8 cellular contexts compared by ENCODE assay signal in the genomic region with DNA sequence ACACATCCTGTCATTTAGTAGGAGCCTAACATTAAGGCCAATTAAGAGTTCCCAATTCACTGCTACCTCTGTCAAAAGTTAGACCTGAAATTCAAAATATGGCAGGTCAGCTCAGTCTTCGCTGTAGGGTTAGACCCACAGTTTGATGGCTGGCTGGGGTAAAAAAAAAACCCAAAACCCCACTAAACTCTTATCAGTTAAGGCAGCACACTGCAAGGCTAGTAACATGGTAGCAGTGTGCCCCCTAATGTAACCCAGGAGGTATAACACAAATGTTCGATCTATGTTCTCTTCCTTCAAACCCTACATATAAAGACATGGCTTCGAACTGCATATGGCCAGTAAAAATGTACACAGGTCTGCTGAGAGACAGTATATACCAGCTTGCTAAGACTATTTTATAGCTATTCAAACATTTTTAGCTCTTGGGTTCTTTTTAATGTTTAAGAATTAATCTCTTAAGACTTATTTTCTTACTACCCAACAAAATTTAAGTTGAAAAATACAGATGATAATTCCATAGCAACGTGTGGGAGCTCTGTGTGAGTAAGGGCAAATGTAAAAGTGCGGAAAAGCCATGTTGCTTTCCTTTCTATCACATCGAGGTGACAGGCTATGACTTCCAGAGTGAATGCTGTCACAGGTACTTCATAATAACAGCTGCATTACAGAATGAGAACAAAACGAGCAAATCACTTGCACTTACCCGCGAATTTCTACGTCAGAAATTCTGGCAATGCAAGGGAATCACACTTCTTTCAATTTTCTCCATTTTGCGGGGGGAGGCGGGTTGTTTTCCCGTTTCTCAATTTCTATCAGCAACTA.
DNase-seq lines count a peak whose midpoint lies in the region; ATAC-seq, FAIRE-seq and TF ChIP-seq lines count a peak whose summit lies in the region.

No MANE protein-coding gene starts in this region.

- H3K9ac ChIP-seq in Karpas-422 (ENCODE audit: low read length) (no peak overlapping the region), SU-DHL-6 (ENCODE audit: low read length) (no peak overlapping the region), kidney (ENCODE audit: low read length in 2 of 2) (no peak overlapping the region)

- peak; percentile 13 for DNase-seq in DMS114 treated with DMSO at 0.1 percent for 48 hours (lab: John Stamatoyannopoulos, UW; ENCODE audit: unreplicated experiment)
- DNase-seq in Karpas-422, result peak; percentile 79
- no peak for DNase-seq in kidney
- no peak for DNase-seq in epidermal melanocyte (ENCODE audit: insufficient read length, low spot score)
- no peak for DNase-seq in nucleus accumbens (lab: John Stamatoyannopoulos, UW)
- no peak for DNase-seq in HPDE6-E6E7 (ENCODE audit: extremely low spot score)

- intact Hi-C loops in kidney (cut with DNase I), result no loop called here

- H3K4me1 ChIP-seq in Karpas-422 (ENCODE audit: low read length) (no peaks in the 10 kb centered on the region), kidney (ENCODE audit: control insufficient read depth in 1 of 2, insufficient read depth in 1 of 2, low read depth in 1 of 2, low read length in 2 of 2) (no peaks in the 10 kb centered on the region)

- H3K36me3 ChIP-seq in Karpas-422 (ENCODE audit: insufficient read depth, low read length) (no peaks in the 10 kb centered on the region), SU-DHL-6 (ENCODE audit: low read length) (no peaks in the 10 kb centered on the region), kidney (ENCODE audit: control insufficient read depth in 1 of 2, insufficient read depth in 2 of 2, low read length in 2 of 2) (no peaks in the 10 kb centered on the region)

- H3K27ac ChIP-seq in Karpas-422 (ENCODE audit: low read length) (no peak overlapping the region), SU-DHL-6 (ENCODE audit: low read depth, low read length) (no peak overlapping the region), kidney (ENCODE audit: low read depth in 2 of 2, low read length in 2 of 2) (no peak overlapping the region)

- H4K20me1 ChIP-seq in Karpas-422 (ENCODE audit: insufficient read depth, low read depth, low read length) (no peaks in the 10 kb centered on the region), SU-DHL-6 (ENCODE audit: low read depth, low read length) (no peaks in the 10 kb centered on the region)

- no peak overlapping the region for H3K4me2 ChIP-seq in Karpas-422 (ENCODE audit: low read depth, low read length, poor library complexity, severe bottlenecking)
- H3K4me2 ChIP-seq in SU-DHL-6 (ENCODE audit: low read depth, low read length, poor library complexity, severe bottlenecking), result no peak overlapping the region

- H3K9me3 ChIP-seq in Karpas-422 (ENCODE audit: low read length) (no peaks in the 10 kb centered on the region), SU-DHL-6 (ENCODE audit: insufficient read depth, low read length) (no peaks in the 10 kb centered on the region), kidney (ENCODE audit: control insufficient read depth in 1 of 2, low read length in 2 of 2) (no peaks in the 10 kb centered on the region)

- no peak overlapping the region for H3K4me3 ChIP-seq in Karpas-422 (ENCODE audit: low read length)
- H3K4me3 ChIP-seq in SU-DHL-6 (ENCODE audit: insufficient read depth, low read length, poor library complexity, severe bottlenecking), result no peak overlapping the region
- H3K4me3 ChIP-seq in kidney (ENCODE audit: low read length in 2 of 2), result no peak overlapping the region

- ATAC-seq in GM21367 (IDR thresholded peaks at IDR 0.05; ENCODE audit: unreplicated experiment), result peak; percentile 88

- no peaks in the 10 kb centered on the region for H3K27me3 ChIP-seq in Karpas-422 (ENCODE audit: low read length)
- no peaks in the 10 kb centered on the region for H3K27me3 ChIP-seq in SU-DHL-6 (ENCODE audit: low read length)

- H3K9me2 ChIP-seq in Karpas-422 (replicated peaks; ENCODE audit: insufficient read depth, low read length) (no peaks in the 10 kb centered on the region), SU-DHL-6 (replicated peaks; ENCODE audit: insufficient read depth, low read length) (no peaks in the 10 kb centered on the region)

- H3F3A ChIP-seq in SU-DHL-6 (ENCODE audit: insufficient read depth), result no peaks in the 10 kb centered on the region

- TF ChIP-seq CTCF in SU-DHL-6 (IDR thresholded peaks at IDR 0.05; ENCODE audit: insufficient read depth, low read length, poor library complexity, severe bottlenecking) (peak; percentile 42), kidney (IDR thresholded peaks at IDR 0.05; ENCODE audit: borderline replicate concordance, extremely low read depth, insufficient read depth) (peak; percentile 43)

- H2AFZ ChIP-seq in Karpas-422 (ENCODE audit: low read length) (no peak overlapping the region), SU-DHL-6 (ENCODE audit: low read depth, low read length, severe bottlenecking) (no peak overlapping the region)

- no peaks in the 10 kb centered on the region for H3K79me2 ChIP-seq in Karpas-422 (ENCODE audit: low read length)
- H3K79me2 ChIP-seq in SU-DHL-6 (ENCODE audit: insufficient read depth, low read length), result no peaks in the 10 kb centered on the region

- FAIRE-seq in kidney (lab: Jason Lieb, UNC), result no peak

Comparison
In these comparisons a context has a peak if more than half of its experiments do, and no peak if none do; other contexts are left out.
1. DNase-seq: peak in DMS114 treated with DMSO at 0.1 percent for 48 hours (single experiment) and Karpas-422 (single experiment); none in kidney (single experiment), epidermal melanocyte (single experiment), nucleus accumbens (0 of 56) and HPDE6-E6E7 (single experiment).